ENCODE assay signal across 14 cellular contexts in the genomic region with DNA sequence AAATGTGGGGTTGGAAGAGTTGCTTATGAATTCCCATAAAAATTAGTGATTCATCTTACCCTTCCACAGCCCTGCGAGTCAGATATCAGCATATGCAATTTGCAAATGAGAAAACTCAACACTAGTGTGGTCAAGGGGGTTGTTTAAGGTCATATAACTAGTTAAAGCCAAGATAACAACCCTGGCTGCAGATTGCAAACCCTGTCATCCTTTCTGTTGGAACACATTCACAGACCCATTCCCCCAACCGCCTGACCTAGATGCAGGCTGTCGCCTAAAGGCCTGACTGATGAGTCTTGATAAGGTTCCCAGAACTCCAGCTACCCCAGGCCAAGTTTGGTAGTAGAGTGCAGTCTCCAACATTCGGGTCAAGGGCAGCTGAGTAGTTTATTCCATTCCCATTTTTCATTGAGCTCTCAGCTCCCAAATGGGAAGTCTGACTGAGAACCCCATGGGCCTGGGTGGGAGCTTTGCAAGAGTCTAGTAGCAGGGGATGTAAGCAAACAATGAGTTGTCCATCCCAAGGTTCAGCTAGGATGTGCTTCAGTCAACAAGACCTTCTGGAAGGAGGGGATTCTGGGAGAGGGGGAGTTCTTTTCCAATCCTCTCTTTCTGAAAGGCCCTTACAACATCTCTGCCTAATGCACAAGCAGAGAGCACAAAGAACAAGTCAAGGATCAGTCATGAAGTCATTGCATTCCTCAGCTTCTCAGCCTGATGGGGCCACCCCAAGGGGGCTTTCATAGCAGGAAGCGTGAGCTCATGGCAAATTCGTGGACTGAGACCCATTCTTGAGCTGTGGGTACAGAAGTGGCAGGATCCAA. TPM values are rescaled to one million over a fixed set of nuclear protein-coding genes. Genes with fewer than 3 reads are reported as not detected.
DNase-seq lines count a peak whose midpoint lies in the region; ATAC-seq and TF ChIP-seq lines count a peak whose summit lies in the region.
"Had no signal": no experiment of that assay in that cellular context is flagged by ENCODE, and none has a peak within 500 bp of the region (broad histone marks: within the 10 kb centered on the region; RNA-seq: fewer than 3 reads in every experiment).

No MANE protein-coding gene starts in this region.

- ATAC-seq in gastroesophageal sphincter (peak; percentile 82), HG02870 (IDR thresholded peaks at IDR 0.05; ENCODE audit: unreplicated experiment) (no peak), GM18502 (IDR thresholded peaks at IDR 0.05; ENCODE audit: poor library complexity, unreplicated experiment) (no peak)

- peaks cover 0 to 24% of the 10 kb centered on the region in 2 donors for H3K36me3 ChIP-seq in gastroesophageal sphincter
- H3K36me3 ChIP-seq in uterus: no peaks in the 10 kb centered on the region

- peaks cover 64% of the 10 kb centered on the region for H3K4me1 Mint-ChIP-seq in T-helper 2 cell treated with Interferon-gamma antibody and Interleukin-4, amounts not matched to agents 5 μg/mL and 100 μg/mL, for 36 hours (ENCODE audit: low read depth)
- no peaks in the 10 kb centered on the region for H3K4me1 Mint-ChIP-seq in neural crest cell

- no peaks in the 10 kb centered on the region for H3K9me3 ChIP-seq in gastroesophageal sphincter
- H3K9me3 ChIP-seq in uterus: no peaks in the 10 kb centered on the region
- H3K9me3 ChIP-seq: SJCRH30 had no signal

- H3K27me3 Mint-ChIP-seq in T-helper 2 cell treated with Interferon-gamma antibody and Interleukin-4, amounts not matched to agents 5 μg/mL and 100 μg/mL, for 36 hours (ENCODE audit: low read depth): no peaks in the 10 kb centered on the region
- H3K27me3 Mint-ChIP-seq in neural crest cell (ENCODE audit: low read depth): no peaks in the 10 kb centered on the region

- TF ChIP-seq EP300 in gastroesophageal sphincter (IDR thresholded peaks at IDR 0.05): no peak

- whole genome bisulfite sequencing in gastroesophageal sphincter (ENCODE audit: low coverage in 1 of 2), 2 donors: 33 to 34% methylated on average over 3 to 5 of the region's 6 CpGs

- peaks cover 91% of the 10 kb centered on the region for H3K36me3 Mint-ChIP-seq in T-helper 2 cell treated with Interferon-gamma antibody and Interleukin-4, amounts not matched to agents 5 μg/mL and 100 μg/mL, for 36 hours (ENCODE audit: low read depth)
- H3K36me3 Mint-ChIP-seq in neural crest cell (ENCODE audit: low read depth): peaks cover 9% of the 10 kb centered on the region

- DNase-seq in T-helper 2 cell treated with Interferon-gamma antibody and Interleukin-4, amounts not matched to agents 5 μg/mL and 100 μg/mL, for 36 hours (ENCODE audit: low spot score): no peak
- DNase-seq in T-helper 2 cell (no peak), neural crest cell (ENCODE audit: low read depth, low spot score) (no peak), uterus (peak; percentile 63 to 69)
- no peak for DNase-seq in stimulated activated CD4-positive, alpha-beta T cell treated with anti-CD3 and anti-CD28 coated beads, Interleukin-4, amount 100 ng/mL, for 24 hours
- DNase-seq: activated CD4-positive, alpha-beta T cell treated with anti-CD3 and anti-CD28 coated beads, Interleukin-2, amount 50 U/mL, for 4 hours; activated naive CD8-positive, alpha-beta T cell treated with anti-CD3 and anti-CD28 coated beads, Interleukin-2, amount 10 ng/mL, durations not matched to agents 7 days and 5 days; DMS79 treated with DMSO at 0.1 percent for 48 hours; SJCRH30; small intestine had no signal

- H3K4me3 Mint-ChIP-seq in T-helper 2 cell treated with Interferon-gamma antibody and Interleukin-4, amounts not matched to agents 5 μg/mL and 100 μg/mL, for 36 hours: no peak overlapping the region
- H3K4me3 Mint-ChIP-seq in neural crest cell: no peak overlapping the region
- H3K4me3 Mint-ChIP-seq: activated naive CD8-positive, alpha-beta T cell treated with anti-CD3 and anti-CD28 coated beads, Interleukin-2, amount 10 ng/mL, durations not matched to agents 7 days and 5 days had no signal

- peak overlapping the region; percentile 63 for H3K27ac Mint-ChIP-seq in T-helper 2 cell treated with Interferon-gamma antibody and Interleukin-4, amounts not matched to agents 5 μg/mL and 100 μg/mL, for 36 hours
- peak overlapping the region; percentile 27 for H3K27ac Mint-ChIP-seq in neural crest cell (ENCODE audit: unreplicated experiment)
- H3K27ac Mint-ChIP-seq: activated naive CD8-positive, alpha-beta T cell treated with anti-CD3 and anti-CD28 coated beads, Interleukin-2, amount 10 ng/mL, durations not matched to agents 7 days and 5 days had no signal

- intact Hi-C loops in uterus (cut with DNase I; ENCODE audit: low total_unique reads): no loop called here

- TF ChIP-seq POLR2A in gastroesophageal sphincter (IDR thresholded peaks at IDR 0.05): no peak
- no peak for TF ChIP-seq POLR2A in uterus (IDR thresholded peaks at IDR 0.05)

- no peak for TF ChIP-seq CTCF in gastroesophageal sphincter (IDR thresholded peaks at IDR 0.05)
- TF ChIP-seq CTCF in neural crest cell (conservative IDR thresholded peaks at IDR 0.05): no peak
- no peak for TF ChIP-seq CTCF in uterus (IDR thresholded peaks at IDR 0.05)

- H3K4me1 ChIP-seq in gastroesophageal sphincter (peaks cover 1 to 86% (median 23%) of the 10 kb centered on the region in 3 donors), uterus (no peaks in the 10 kb centered on the region)
- H3K4me1 ChIP-seq: SJCRH30 had no signal

- no peak overlapping the region for H3K4me3 ChIP-seq in gastroesophageal sphincter
- no peak overlapping the region for H3K4me3 ChIP-seq in uterus
- H3K4me3 ChIP-seq: SJCRH30 had no signal

- peak overlapping the region; percentile 25 to 80 (median 76) for H3K27ac ChIP-seq in gastroesophageal sphincter
- H3K27ac ChIP-seq in uterus: peak overlapping the region; percentile 47 to 57
- H3K27ac ChIP-seq: epithelial cell of prostate, SJCRH30 had no signal

- H3K9me3 Mint-ChIP-seq in T-helper 2 cell treated with Interferon-gamma antibody and Interleukin-4, amounts not matched to agents 5 μg/mL and 100 μg/mL, for 36 hours: no peaks in the 10 kb centered on the region
- no peaks in the 10 kb centered on the region for H3K9me3 Mint-ChIP-seq in neural crest cell
- H3K9me3 Mint-ChIP-seq: activated naive CD8-positive, alpha-beta T cell treated with anti-CD3 and anti-CD28 coated beads, Interleukin-2, amount 10 ng/mL, durations not matched to agents 7 days and 5 days had no signal

- H3K27me3 ChIP-seq in gastroesophageal sphincter (no peaks in the 10 kb centered on the region), uterus (no peaks in the 10 kb centered on the region)
- H3K27me3 ChIP-seq: SJCRH30 had no signal

RNA-seq across cellular contexts. Expression of gene ADAM19, which starts 40.3 kb away (rescaled TPM):
- total RNA-seq in gastroesophageal sphincter (10 to 100 TPM; 19.3 to 38.5 (median 31.2) TPM), neural crest cell (9.1 and 11.3 TPM in 2 replicates), uterus (10 to 100 TPM in 3 of 4 donors, 1 to 10 TPM in 1; 2.4 to 25.6 (median 15.3) TPM)

Comparison
In these comparisons a context has a peak if more than half of its experiments do, and no peak if none do; other contexts are left out.
1. DNase-seq: peak in uterus (2 of 2); none in T-helper 2 cell treated with Interferon-gamma antibody and Interleukin-4, amounts not matched to agents 5 μg/mL and 100 μg/mL, for 36 hours (single experiment), T-helper 2 cell (0 of 5), neural crest cell (single experiment) and stimulated activated CD4-positive, alpha-beta T cell treated with anti-CD3 and anti-CD28 coated beads, Interleukin-4, amount 100 ng/mL, for 24 hours (single experiment).